In the genomic region with DNA sequence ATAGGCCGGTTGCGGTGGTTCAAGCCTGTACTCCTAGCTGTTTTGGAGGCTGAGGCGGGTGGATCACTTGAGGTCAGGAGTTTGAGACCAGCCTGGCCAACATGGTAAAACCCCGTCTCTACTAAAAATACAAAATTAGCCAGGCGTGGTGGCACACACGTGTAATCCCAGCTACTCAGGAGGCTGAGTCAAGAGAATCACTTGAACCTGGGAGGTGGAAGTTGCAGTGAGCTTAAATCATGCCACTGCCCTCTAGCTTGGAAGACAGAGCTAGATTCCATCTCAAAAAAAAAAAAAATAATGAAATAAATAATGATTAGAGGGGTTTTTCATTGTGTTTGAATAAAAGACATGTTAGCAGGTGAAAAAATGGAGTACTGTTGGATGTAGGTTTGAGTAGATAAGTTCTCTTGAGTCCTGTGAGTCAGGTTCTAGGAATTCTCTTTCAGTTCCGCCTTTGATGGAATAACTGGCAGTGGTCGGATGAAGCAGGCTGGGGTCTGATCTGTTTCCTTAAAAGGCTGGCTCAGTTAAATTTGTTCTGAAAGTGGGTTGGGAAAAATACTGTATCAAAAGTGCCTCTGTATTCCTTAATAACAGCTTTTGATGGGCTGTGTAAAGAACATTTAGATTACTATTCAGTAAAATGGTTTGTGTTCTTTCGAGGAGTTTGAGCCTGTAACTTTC, we compare ENCODE assay signal across 10 cellular contexts.
DNase-seq lines count a peak whose midpoint lies in the region; ATAC-seq, FAIRE-seq and TF ChIP-seq lines count a peak whose summit lies in the region.
"Had no signal": no experiment of that assay in that cellular context is flagged by ENCODE, and none has a peak within 500 bp of the region (broad histone marks: within the 10 kb centered on the region; RNA-seq: fewer than 3 reads in every experiment).

No MANE protein-coding gene starts in this region.

- H3K4me3 ChIP-seq in brain microvascular endothelial cell (ENCODE audit: low read depth, low read length), result no peak overlapping the region
- no peak overlapping the region for H3K4me3 ChIP-seq in kidney epithelial cell (ENCODE audit: low read depth, low read length)

- peak; percentile 95 for DNase-seq in LHCN-M2 (ENCODE audit: low read depth)
- peak; percentile 75 for DNase-seq in brain microvascular endothelial cell
- DNase-seq in kidney epithelial cell (ENCODE audit: low read depth), result peak; percentile 86
- no peak for DNase-seq in NCI-H446 treated with DMSO at 0.1 percent for 48 hours (lab: John Stamatoyannopoulos, UW)
- no peak for DNase-seq in GM12892 (ENCODE audit: insufficient read length)
- no peak for DNase-seq in activated CD4-positive, CD25-positive, alpha-beta regulatory T cell treated with anti-CD3 and anti-CD28 coated beads, Interleukin-2, amount 50 U/mL, for 72 hours
- DNase-seq: DND-41, posterior cingulate gyrus had no signal

- in situ Hi-C loops in brain microvascular endothelial cell (cut with HindIII; ENCODE audit: low pct_ligation_motif_present, low sequenced_read_pairs), result no loop called here

- ATAC-seq in HG02840 (IDR thresholded peaks at IDR 0.05; ENCODE audit: low FRiP score, unreplicated experiment), result no peak

- H3K36me3 ChIP-seq in brain microvascular endothelial cell (replicated peaks) (no peaks in the 10 kb centered on the region), kidney epithelial cell (ENCODE audit: control insufficient read depth, insufficient read depth, low read length) (peaks cover 2% of the 10 kb centered on the region)

- no peak for TF ChIP-seq POLR2A in GM12892 (IDR thresholded peaks at IDR 0.05; ENCODE audit: low read depth, low read length)

- H3K27me3 ChIP-seq in brain microvascular endothelial cell (replicated peaks) (no peaks in the 10 kb centered on the region), kidney epithelial cell (ENCODE audit: control insufficient read depth, insufficient read depth, low read length) (no peaks in the 10 kb centered on the region)

- TF ChIP-seq CTCF in brain microvascular endothelial cell (IDR thresholded peaks at IDR 0.05; ENCODE audit: low read depth, low read length, missing control alignments), result no peak
- no peak for TF ChIP-seq CTCF in kidney epithelial cell (IDR thresholded peaks at IDR 0.05; ENCODE audit: insufficient read depth, low read length, poor library complexity, severe bottlenecking)

- H3K27ac ChIP-seq in brain microvascular endothelial cell, result peak overlapping the region; percentile 39
- H3K27ac ChIP-seq in temporal lobe (ENCODE audit: low read depth, low read length), result peak overlapping the region; percentile 90

- no peak for FAIRE-seq in GM12892 (lab: Jason Lieb, UNC)

Comparison
In these comparisons a context has a peak if more than half of its experiments do, and no peak if none do; other contexts are left out.
1. DNase-seq: peak in LHCN-M2 (single experiment), brain microvascular endothelial cell (single experiment) and kidney epithelial cell (single experiment); none in NCI-H446 treated with DMSO at 0.1 percent for 48 hours (single experiment), GM12892 (single experiment) and activated CD4-positive, CD25-positive, alpha-beta regulatory T cell treated with anti-CD3 and anti-CD28 coated beads, Interleukin-2, amount 50 U/mL, for 72 hours (single experiment).